In genomic region chr12:24535334-24536019, GRCh38 we compare ENCODE assay signal across 21 cellular contexts.
DNase-seq lines count a peak whose midpoint lies in the region; ATAC-seq and TF ChIP-seq lines count a peak whose summit lies in the region.
"Had no signal": no experiment of that assay in that cellular context is flagged by ENCODE, and none has a peak within 500 bp of the region (broad histone marks: within the 10 kb centered on the region; RNA-seq: fewer than 3 reads in every experiment).

No MANE protein-coding gene starts in this region.

- no peak overlapping the region for H2BK15ac ChIP-seq in H9 (ENCODE audit: low read depth, low read length)

- DNase-seq in NCI-H2227 treated with DMSO at 0.1 percent for 48 hours (lab: John Stamatoyannopoulos, UW), result peak; percentile 76
- DNase-seq in NCI-H2227 (lab: John Stamatoyannopoulos, UW; ENCODE audit: unreplicated experiment), result no peak
- no peak for DNase-seq in left ventricle myocardium inferior
- no peak for DNase-seq in gastrocnemius medialis
- no peak for DNase-seq in uterus
- no peak for DNase-seq in progenitor cell of endocrine pancreas (ENCODE audit: low spot score, unreplicated experiment)
- no peak for DNase-seq in HPDE6-E6E7 (ENCODE audit: extremely low spot score)
- no peak for DNase-seq in H9
- DNase-seq: activated CD4-positive, alpha-beta T cell treated with anti-CD3 and anti-CD28 coated beads, Interleukin-2, amount 50 U/mL, for 48 hours; activated naive CD4-positive, alpha-beta T cell treated with anti-CD3 and anti-CD28 coated beads, Interleukin-2, amount 10 ng/mL, durations not matched to agents 7 days and 5 days; activated T-cell treated with anti-CD3 and anti-CD28 coated beads, Interleukin-2, amount 50 U/mL, for 24 hours; naive thymus-derived CD4-positive, alpha-beta T cell; NCI-H1092; NCI-H2081 treated with DMSO at 0.1 percent for 48 hours; SHP77 treated with DMSO at 0.1 percent for 48 hours; stimulated activated CD4-positive, alpha-beta T cell treated with anti-CD3 and anti-CD28 coated beads, Interleukin-12 subunit alpha, Interleukin-12 subunit beta, amount 100 ng/mL, for 4 hours; T-helper 1 cell had no signal

- H3K23me2 ChIP-seq in H9 (ENCODE audit: insufficient read length, low read depth, low read length, poor library complexity, severe bottlenecking), result no peaks in the 10 kb centered on the region

- H3K4me3 ChIP-seq in left ventricle myocardium inferior, result no peak overlapping the region
- no peak overlapping the region for H3K4me3 ChIP-seq in gastrocnemius medialis
- H3K4me3 ChIP-seq in uterus, result peak overlapping the region in 1 of 2 donors; percentile 1
- H3K4me3 ChIP-seq: BLaER1 had no signal

- no peak overlapping the region for H3K18ac ChIP-seq in H9 (ENCODE audit: insufficient read length, low read depth, low read length)

- H3K9ac ChIP-seq in H9 (ENCODE audit: extremely low read depth, insufficient read length, low read length), result no peak overlapping the region
- H3K9ac ChIP-seq: BLaER1, KMS-11 had no signal

- no peak overlapping the region for H4K5ac ChIP-seq in H9 (ENCODE audit: insufficient read length, low read depth, low read length)

- no peak overlapping the region for H3K4me2 ChIP-seq in H9 (ENCODE audit: insufficient read depth, insufficient read length, low read length)
- H3K4me2 ChIP-seq: BLaER1, KMS-11 had no signal

- intact Hi-C loops in left ventricle myocardium inferior (cut with micrococcal nuclease) (no loop called here), gastrocnemius medialis (cut with DNase I; ENCODE audit: low total_unique reads) (no loop called here), uterus (cut with DNase I; ENCODE audit: low total_unique reads) (no loop called here)

- no peak overlapping the region for H3K23ac ChIP-seq in H9 (ENCODE audit: insufficient read length, low read depth, low read length)

- H3K14ac ChIP-seq in H9 (ENCODE audit: insufficient read depth, low read length), result no peak overlapping the region

- TF ChIP-seq POLR2A in gastrocnemius medialis (IDR thresholded peaks at IDR 0.05), result no peak
- no peak for TF ChIP-seq POLR2A in uterus (IDR thresholded peaks at IDR 0.05)

- H2BK5ac ChIP-seq in H9 (ENCODE audit: insufficient read length, low read length), result no peak overlapping the region

- H2AFZ ChIP-seq in H9 (ENCODE audit: low read length), result no peak overlapping the region

- no peaks in the 10 kb centered on the region for H3K36me3 ChIP-seq in left ventricle myocardium inferior
- H3K36me3 ChIP-seq in gastrocnemius medialis, result no peaks in the 10 kb centered on the region
- no peaks in the 10 kb centered on the region for H3K36me3 ChIP-seq in uterus
- H3K36me3 ChIP-seq: BLaER1 had no signal

- no peak overlapping the region for H2AK5ac ChIP-seq in H9 (ENCODE audit: insufficient read length, low read length)

- no peaks in the 10 kb centered on the region for H3K79me1 ChIP-seq in H9 (ENCODE audit: insufficient read depth, low read depth, low read length, poor library complexity, severe bottlenecking)

- TF ChIP-seq CTCF in left ventricle myocardium inferior (IDR thresholded peaks at IDR 0.05; ENCODE audit: borderline replicate concordance) (no peak), gastrocnemius medialis (IDR thresholded peaks at IDR 0.05 in 4 of 5, conservative IDR thresholded peaks at IDR 0.05 in 1 of 5) (no peak), uterus (IDR thresholded peaks at IDR 0.05) (no peak), progenitor cell of endocrine pancreas (IDR thresholded peaks at IDR 0.05; ENCODE audit: unreplicated experiment) (no peak), H9 (conservative IDR thresholded peaks at IDR 0.05) (no peak)

- H3K79me2 ChIP-seq in H9 (ENCODE audit: insufficient read depth, low read length), result no peaks in the 10 kb centered on the region

- H3K9me3 ChIP-seq in left ventricle myocardium inferior (replicated peaks) (no peaks in the 10 kb centered on the region), gastrocnemius medialis (no peaks in the 10 kb centered on the region), uterus (no peaks in the 10 kb centered on the region), H9 (ENCODE audit: control insufficient read depth, low read depth, low read length) (no peaks in the 10 kb centered on the region)
- H3K9me3 ChIP-seq: BLaER1 had no signal

- H3T11ph ChIP-seq in H9 (ENCODE audit: low read length), result no peak overlapping the region

- ATAC-seq in gastrocnemius medialis, result no peak
- ATAC-seq: naive thymus-derived CD4-positive, alpha-beta T cell; stimulated activated memory B cell treated with anti-CD40 and anti-IgM and Interleukin-4, amounts not matched to agents 10 μg/mL and 1 μg/mL and 100 μg/mL, for 72 hours had no signal

- H3K27me3 ChIP-seq in left ventricle myocardium inferior (ENCODE audit: low read depth) (no peaks in the 10 kb centered on the region), gastrocnemius medialis (no peaks in the 10 kb centered on the region), uterus (no peaks in the 10 kb centered on the region), H9 (ENCODE audit: insufficient read depth, low read length) (no peaks in the 10 kb centered on the region)
- H3K27me3 ChIP-seq: BLaER1 had no signal

- no peak overlapping the region for H3K27ac Mint-ChIP-seq in progenitor cell of endocrine pancreas
- H3K27ac Mint-ChIP-seq in H9, result no peak overlapping the region; a peak in 1 of 7 replicates
- H3K27ac Mint-ChIP-seq: activated naive CD4-positive, alpha-beta T cell treated with anti-CD3 and anti-CD28 coated beads, Interleukin-2, amount 10 ng/mL, durations not matched to agents 7 days and 5 days; activated T-cell treated with anti-CD3 and anti-CD28 coated beads, Interleukin-2, amount 50 U/mL, for 24 hours; naive thymus-derived CD4-positive, alpha-beta T cell; stimulated activated memory B cell treated with anti-CD40 and anti-IgM and Interleukin-4, amounts not matched to agents 10 μg/mL and 1 μg/mL and 100 μg/mL, for 72 hours had no signal

- H4K8ac ChIP-seq in H9 (replicated peaks; ENCODE audit: insufficient read length, low read depth, low read length), result no peak overlapping the region

- no peak overlapping the region for H2BK120ac ChIP-seq in H9 (ENCODE audit: low read depth, low read length, poor library complexity, severe bottlenecking)

- H4K91ac ChIP-seq in H9 (ENCODE audit: insufficient read length, low read depth, low read length), result no peak overlapping the region

- in situ Hi-C loops in gastrocnemius medialis (cut with MboI; ENCODE audit: low sequenced_read_pairs in 4 of 4), result no loop called here

- H2BK12ac ChIP-seq in H9 (ENCODE audit: insufficient read length, low read depth, low read length), result no peak overlapping the region

- H3K4me3 Mint-ChIP-seq in progenitor cell of endocrine pancreas (ENCODE audit: low read depth) (no peak overlapping the region), H9 (no peak overlapping the region)
- H3K4me3 Mint-ChIP-seq: activated naive CD4-positive, alpha-beta T cell treated with anti-CD3 and anti-CD28 coated beads, Interleukin-2, amount 10 ng/mL, durations not matched to agents 7 days and 5 days; activated T-cell treated with anti-CD3 and anti-CD28 coated beads, Interleukin-2, amount 50 U/mL, for 24 hours; naive thymus-derived CD4-positive, alpha-beta T cell; stimulated activated memory B cell treated with anti-CD40 and anti-IgM and Interleukin-4, amounts not matched to agents 10 μg/mL and 1 μg/mL and 100 μg/mL, for 72 hours had no signal

- no peaks in the 10 kb centered on the region for H3K36me3 Mint-ChIP-seq in progenitor cell of endocrine pancreas (ENCODE audit: insufficient read depth)
- H3K36me3 Mint-ChIP-seq in H9 (ENCODE audit: insufficient read depth in 1 of 3, low read depth in 3 of 3), result no peaks in the 10 kb centered on the region
- H3K36me3 Mint-ChIP-seq: activated naive CD4-positive, alpha-beta T cell treated with anti-CD3 and anti-CD28 coated beads, Interleukin-2, amount 10 ng/mL, durations not matched to agents 7 days and 5 days; naive thymus-derived CD4-positive, alpha-beta T cell; stimulated activated memory B cell treated with anti-CD40 and anti-IgM and Interleukin-4, amounts not matched to agents 10 μg/mL and 1 μg/mL and 100 μg/mL, for 72 hours had no signal

- H2BK20ac ChIP-seq in H9 (ENCODE audit: low read depth, low read length, poor library complexity, severe bottlenecking), result no peak overlapping the region

- no peak overlapping the region for H3K56ac ChIP-seq in H9 (ENCODE audit: insufficient read length, low read depth, low read length)

- no CpG with 5 or more reads among the region's 6 CpGs for WGBS in H9 (ENCODE audit: extremely low coverage, insufficient read length, low lambda C conversion rate)

- H3K4me1 Mint-ChIP-seq in progenitor cell of endocrine pancreas (ENCODE audit: low read depth) (peaks cover 38% of the 10 kb centered on the region), H9 (peaks cover 20 to 24% of the 10 kb centered on the region in 2 experiments)
- H3K4me1 Mint-ChIP-seq: activated naive CD4-positive, alpha-beta T cell treated with anti-CD3 and anti-CD28 coated beads, Interleukin-2, amount 10 ng/mL, durations not matched to agents 7 days and 5 days; naive thymus-derived CD4-positive, alpha-beta T cell; stimulated activated memory B cell treated with anti-CD40 and anti-IgM and Interleukin-4, amounts not matched to agents 10 μg/mL and 1 μg/mL and 100 μg/mL, for 72 hours had no signal

- H3K4ac ChIP-seq in H9 (ENCODE audit: low read depth, low read length), result no peak overlapping the region

- H4K20me1 ChIP-seq in H9 (ENCODE audit: control insufficient read depth, insufficient read depth, insufficient read length), result no peaks in the 10 kb centered on the region
- H4K20me1 ChIP-seq: BLaER1 had no signal

- no peaks in the 10 kb centered on the region for H3K27me3 Mint-ChIP-seq in progenitor cell of endocrine pancreas
- no peaks in the 10 kb centered on the region; the same call in 1 of the 2 replicates for H3K27me3 Mint-ChIP-seq in H9 (ENCODE audit: low read depth)
- H3K27me3 Mint-ChIP-seq: activated naive CD4-positive, alpha-beta T cell treated with anti-CD3 and anti-CD28 coated beads, Interleukin-2, amount 10 ng/mL, durations not matched to agents 7 days and 5 days; activated T-cell treated with anti-CD3 and anti-CD28 coated beads, Interleukin-2, amount 50 U/mL, for 24 hours had no signal

- H3K4me1 ChIP-seq in left ventricle myocardium inferior (peaks cover 29% of the 10 kb centered on the region), gastrocnemius medialis (peaks cover 3 to 4% of the 10 kb centered on the region in 2 donors), uterus (no peaks in the 10 kb centered on the region), H9 (ENCODE audit: insufficient read depth, low read length) (no peaks in the 10 kb centered on the region)
- H3K4me1 ChIP-seq: BLaER1 had no signal

- H3K27ac ChIP-seq in left ventricle myocardium inferior (replicated peaks), result peak overlapping the region; percentile 75
- peak overlapping the region; percentile 16 to 62 (median 40) for H3K27ac ChIP-seq in gastrocnemius medialis
- H3K27ac ChIP-seq in uterus, result peak overlapping the region; percentile 69 to 70
- H3K27ac ChIP-seq in H9 (ENCODE audit: insufficient read length, low read depth, low read length), result no peak overlapping the region
- H3K27ac ChIP-seq: 22Rv1, BLaER1, KMS-11 had no signal

- H3K9me3 Mint-ChIP-seq in progenitor cell of endocrine pancreas (ENCODE audit: low read depth) (no peaks in the 10 kb centered on the region), H9 (no peaks in the 10 kb centered on the region)
- H3K9me3 Mint-ChIP-seq: activated naive CD4-positive, alpha-beta T cell treated with anti-CD3 and anti-CD28 coated beads, Interleukin-2, amount 10 ng/mL, durations not matched to agents 7 days and 5 days; activated T-cell treated with anti-CD3 and anti-CD28 coated beads, Interleukin-2, amount 50 U/mL, for 24 hours; stimulated activated memory B cell treated with anti-CD40 and anti-IgM and Interleukin-4, amounts not matched to agents 10 μg/mL and 1 μg/mL and 100 μg/mL, for 72 hours had no signal
